Comparison of ENCODE assay signal across 12 cellular contexts in genomic region chr5:151219789-151220188, GRCh38. TPM values are rescaled to one million over a fixed set of nuclear protein-coding genes. Genes with fewer than 3 reads are reported as not detected.
A peak's percentile ranks its signal among the peaks of the same experiment; 100 is the strongest.
DNase-seq lines count a peak whose midpoint lies in the region; FAIRE-seq and TF ChIP-seq lines count a peak whose summit lies in the region.
"Had no signal": no experiment of that assay in that cellular context is flagged by ENCODE, and none has a peak within 500 bp of the region (broad histone marks: within the 10 kb centered on the region; RNA-seq: fewer than 3 reads in every experiment).

No MANE protein-coding gene starts in this region.

- H3K4me1 ChIP-seq in endodermal cell (ENCODE audit: control insufficient read depth, insufficient read depth, low read length) (no peaks in the 10 kb centered on the region), smooth muscle cell (ENCODE audit: low read depth) (peaks cover 3% of the 10 kb centered on the region)
- H3K4me1 ChIP-seq: A549 had no signal

- POLR2A ChIA-PET in MCF 10A (lab: Yijun Ruan, JAX) = no interaction called here

- intact Hi-C loops in MCF 10A (cut with micrococcal nuclease) = no loop called here

- TF ChIP-seq CTCF in NB4 (IDR thresholded peaks at IDR 0.05; ENCODE audit: low read depth, low read length) (peak; percentile 25), endodermal cell (conservative IDR thresholded peaks at IDR 0.05) (peak; percentile 68), smooth muscle cell (IDR thresholded peaks at IDR 0.05; ENCODE audit: borderline replicate concordance, insufficient read depth, poor library complexity, severe bottlenecking) (peak; percentile 6), MCF 10A (IDR thresholded peaks at IDR 0.05; ENCODE audit: unreplicated experiment) (no peak)

- H3K27ac ChIP-seq in endodermal cell (ENCODE audit: low read depth, low read length) (no peak overlapping the region), smooth muscle cell (ENCODE audit: low read depth) (no peak overlapping the region)
- H3K27ac ChIP-seq: A549, parathyroid adenoma had no signal

- H3K27me3 Mint-ChIP-seq in T-helper 2 cell treated with Interferon-gamma antibody and Interleukin-4, amounts not matched to agents 5 μg/mL and 100 μg/mL, for 36 hours (ENCODE audit: low read depth) = no peaks in the 10 kb centered on the region
- peaks cover 23% of the 10 kb centered on the region for H3K27me3 Mint-ChIP-seq in endodermal cell (ENCODE audit: insufficient read depth)
- no peaks in the 10 kb centered on the region for H3K27me3 Mint-ChIP-seq in MCF 10A (ENCODE audit: insufficient read depth, unreplicated experiment)

- no peaks in the 10 kb centered on the region for H4K20me1 ChIP-seq in smooth muscle cell (ENCODE audit: low read depth)

- FAIRE-seq in HTR-8/SVneo (lab: Jason Lieb, UNC) = no peak
- FAIRE-seq: A549, keratinocyte had no signal

- H3K36me3 ChIP-seq in endodermal cell (ENCODE audit: control insufficient read depth, insufficient read depth, low read length) = no peaks in the 10 kb centered on the region
- no peaks in the 10 kb centered on the region for H3K36me3 ChIP-seq in smooth muscle cell (ENCODE audit: low read depth)

- H3K9me3 Mint-ChIP-seq in T-helper 2 cell treated with Interferon-gamma antibody and Interleukin-4, amounts not matched to agents 5 μg/mL and 100 μg/mL, for 36 hours = no peaks in the 10 kb centered on the region
- H3K9me3 Mint-ChIP-seq in endodermal cell = no peaks in the 10 kb centered on the region
- no peaks in the 10 kb centered on the region for H3K9me3 Mint-ChIP-seq in MCF 10A (ENCODE audit: unreplicated experiment)

- DNase-seq in T-helper 2 cell treated with Interferon-gamma antibody and Interleukin-4, amounts not matched to agents 5 μg/mL and 100 μg/mL, for 36 hours (ENCODE audit: low spot score) = no peak
- DNase-seq in T-helper 2 cell = no peak
- no peak for DNase-seq in NB4 (ENCODE audit: low read depth)
- peak; percentile 59 for DNase-seq in endodermal cell
- no peak for DNase-seq in smooth muscle cell (lab: John Stamatoyannopoulos, UW; ENCODE audit: unreplicated experiment)
- no peak for DNase-seq in MCF 10A (ENCODE audit: unreplicated experiment)
- DNase-seq in activated CD4-positive, alpha-beta T cell treated with anti-CD3 and anti-CD28 coated beads for 48 hours = no peak
- no peak for DNase-seq in HTR-8/SVneo (ENCODE audit: insufficient read length, low spot score)
- DNase-seq: GOT3 had no signal

- H3K9me3 ChIP-seq in endodermal cell (ENCODE audit: control insufficient read depth, low read length) (no peaks in the 10 kb centered on the region), smooth muscle cell (replicated peaks; ENCODE audit: low read depth) (no peaks in the 10 kb centered on the region)
- H3K9me3 ChIP-seq: A549 had no signal

- H3K27ac Mint-ChIP-seq in T-helper 2 cell treated with Interferon-gamma antibody and Interleukin-4, amounts not matched to agents 5 μg/mL and 100 μg/mL, for 36 hours = peak overlapping the region; percentile 1
- H3K27ac Mint-ChIP-seq in endodermal cell (no peak overlapping the region), MCF 10A (ENCODE audit: low read depth, unreplicated experiment) (no peak overlapping the region)

- no peak for TF ChIP-seq POLR2A in NB4 (IDR thresholded peaks at IDR 0.05; ENCODE audit: extremely low read depth, insufficient read length)

- peaks cover 67% of the 10 kb centered on the region for H3K4me1 Mint-ChIP-seq in T-helper 2 cell treated with Interferon-gamma antibody and Interleukin-4, amounts not matched to agents 5 μg/mL and 100 μg/mL, for 36 hours (ENCODE audit: low read depth)
- peaks cover 4% of the 10 kb centered on the region for H3K4me1 Mint-ChIP-seq in endodermal cell
- H3K4me1 Mint-ChIP-seq in MCF 10A (ENCODE audit: insufficient read depth, unreplicated experiment) = peaks cover 18% of the 10 kb centered on the region

- no peak overlapping the region for H2AFZ ChIP-seq in smooth muscle cell (ENCODE audit: low read depth)
- H2AFZ ChIP-seq: parathyroid adenoma had no signal

- CTCF ChIA-PET in MCF 10A (lab: Yijun Ruan, JAX) = no interaction called here

- H3K4me3 Mint-ChIP-seq in T-helper 2 cell treated with Interferon-gamma antibody and Interleukin-4, amounts not matched to agents 5 μg/mL and 100 μg/mL, for 36 hours = peak overlapping the region; percentile 2
- no peak overlapping the region for H3K4me3 Mint-ChIP-seq in endodermal cell
- H3K4me3 Mint-ChIP-seq in MCF 10A (ENCODE audit: unreplicated experiment) = no peak overlapping the region

- no TSS peak for BruUV-seq in MCF 10A (replicated peaks; lab: Mats Ljungman, UMichigan)

- peaks cover 50% of the 10 kb centered on the region for H3K36me3 Mint-ChIP-seq in T-helper 2 cell treated with Interferon-gamma antibody and Interleukin-4, amounts not matched to agents 5 μg/mL and 100 μg/mL, for 36 hours (ENCODE audit: low read depth)
- H3K36me3 Mint-ChIP-seq in endodermal cell (ENCODE audit: low read depth) (no peaks in the 10 kb centered on the region), MCF 10A (ENCODE audit: insufficient read depth, unreplicated experiment) (no peaks in the 10 kb centered on the region)

- H3K79me2 ChIP-seq in smooth muscle cell (ENCODE audit: low read depth) = no peaks in the 10 kb centered on the region

- H3F3A ChIP-seq in smooth muscle cell (ENCODE audit: low read depth) = no peaks in the 10 kb centered on the region

- H3K4me2 ChIP-seq in smooth muscle cell = no peak overlapping the region
- H3K4me2 ChIP-seq: A549 had no signal

- WGBS in endodermal cell (ENCODE audit: insufficient coverage in 1 of 2, insufficient read length in 1 of 2), 2 experiments = 87 to 89% methylated on average over 7 of the region's 7 CpGs
- 85% methylated on average over 7 of the region's 7 CpGs for WGBS in smooth muscle cell (ENCODE audit: low lambda C conversion rate)

- H3K9ac ChIP-seq in endodermal cell (ENCODE audit: extremely low read depth, low read length, poor library complexity, severe bottlenecking) (no peak overlapping the region), smooth muscle cell (ENCODE audit: low read depth) (no peak overlapping the region)
- H3K9ac ChIP-seq: parathyroid adenoma had no signal

- H3K27me3 ChIP-seq in endodermal cell (ENCODE audit: control insufficient read depth, insufficient read depth, low read length, poor library complexity, severe bottlenecking) = peaks cover 21% of the 10 kb centered on the region
- H3K27me3 ChIP-seq in smooth muscle cell (ENCODE audit: low read depth) = no peaks in the 10 kb centered on the region

- H3K4me3 ChIP-seq in NB4 (ENCODE audit: low read depth, low read length) = no peak overlapping the region
- H3K4me3 ChIP-seq in endodermal cell (ENCODE audit: low read length) = no peak overlapping the region
- no peak overlapping the region for H3K4me3 ChIP-seq in smooth muscle cell
- H3K4me3 ChIP-seq: A549 had no signal

RNA-seq across cellular contexts. Expression of gene CCDC69, which starts 4.1 kb away (rescaled TPM):
- total RNA-seq in endodermal cell (1 to 10 TPM; 4.4 to 6.4 TPM), smooth muscle cell (1.2 and 1.8 TPM in 2 replicates), MCF 10A (2022) (2.8 and 3.0 TPM in 2 replicates)
- polyA plus RNA-seq in endodermal cell (2013, experiment 1 of 2) = 2.5 TPM
- 1.8 TPM for polyA plus RNA-seq in endodermal cell (2013, experiment 2 of 2)
- 1.1 and 3.8 TPM in 2 replicates for polyA plus RNA-seq in smooth muscle cell

RNA-seq across cellular contexts. Expression of gene GM2A, which starts 33.2 kb away (rescaled TPM):
- total RNA-seq in endodermal cell (10 to 100 TPM; 40.7 to 55.2 TPM), smooth muscle cell (35.0 and 36.1 TPM in 2 replicates), MCF 10A (2022) (28.9 and 36.1 TPM in 2 replicates)
- polyA plus RNA-seq in endodermal cell (2013, experiment 1 of 2) = 28.5 TPM
- 25.3 TPM for polyA plus RNA-seq in endodermal cell (2013, experiment 2 of 2)
- polyA plus RNA-seq in smooth muscle cell = 16.3 and 20.3 TPM in 2 replicates
